In the genomic region with DNA sequence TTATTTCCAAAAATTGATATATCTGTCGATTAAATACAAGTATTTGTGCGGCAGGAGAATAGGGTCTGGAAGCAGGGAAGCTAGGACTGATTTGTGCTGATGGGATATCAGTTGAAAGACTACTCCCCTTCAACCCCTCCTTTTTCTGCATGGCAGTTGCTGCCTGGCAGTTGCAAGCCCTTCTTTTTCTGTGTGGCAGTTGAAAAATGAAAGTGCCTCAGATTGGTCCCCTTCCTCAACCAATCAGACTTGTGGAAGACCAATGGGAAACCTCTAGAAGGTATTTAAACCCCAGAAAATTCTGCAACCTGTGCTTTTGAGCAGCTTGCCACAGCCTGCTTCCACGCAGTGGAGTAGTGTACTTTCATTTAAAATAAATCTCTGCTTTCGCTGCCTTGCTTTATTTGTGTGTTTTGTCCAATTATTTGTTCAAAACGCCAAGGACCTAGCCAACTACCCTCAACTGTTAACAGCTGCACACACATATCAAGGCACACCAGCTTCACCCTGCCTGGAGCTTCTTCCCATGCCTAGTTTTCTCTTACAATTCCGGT, we compare ENCODE assay signal across 1 cellular context.
A peak's percentile ranks its signal among the peaks of the same experiment; 100 is the strongest.
TF ChIP-seq lines count a peak whose summit lies in the region.

No MANE protein-coding gene starts in this region.

TF ChIP-seq in HCT116, 20 proteins besides CTCF, POLR2A, EP300 and RAD21:
- TF ChIP-seq CEBPB (IDR thresholded peaks at IDR 0.05; ENCODE audit: low read depth) = no peak
- no peak for TF ChIP-seq EZH2 (IDR thresholded peaks at IDR 0.05)
- TF ChIP-seq, protein P1, sequence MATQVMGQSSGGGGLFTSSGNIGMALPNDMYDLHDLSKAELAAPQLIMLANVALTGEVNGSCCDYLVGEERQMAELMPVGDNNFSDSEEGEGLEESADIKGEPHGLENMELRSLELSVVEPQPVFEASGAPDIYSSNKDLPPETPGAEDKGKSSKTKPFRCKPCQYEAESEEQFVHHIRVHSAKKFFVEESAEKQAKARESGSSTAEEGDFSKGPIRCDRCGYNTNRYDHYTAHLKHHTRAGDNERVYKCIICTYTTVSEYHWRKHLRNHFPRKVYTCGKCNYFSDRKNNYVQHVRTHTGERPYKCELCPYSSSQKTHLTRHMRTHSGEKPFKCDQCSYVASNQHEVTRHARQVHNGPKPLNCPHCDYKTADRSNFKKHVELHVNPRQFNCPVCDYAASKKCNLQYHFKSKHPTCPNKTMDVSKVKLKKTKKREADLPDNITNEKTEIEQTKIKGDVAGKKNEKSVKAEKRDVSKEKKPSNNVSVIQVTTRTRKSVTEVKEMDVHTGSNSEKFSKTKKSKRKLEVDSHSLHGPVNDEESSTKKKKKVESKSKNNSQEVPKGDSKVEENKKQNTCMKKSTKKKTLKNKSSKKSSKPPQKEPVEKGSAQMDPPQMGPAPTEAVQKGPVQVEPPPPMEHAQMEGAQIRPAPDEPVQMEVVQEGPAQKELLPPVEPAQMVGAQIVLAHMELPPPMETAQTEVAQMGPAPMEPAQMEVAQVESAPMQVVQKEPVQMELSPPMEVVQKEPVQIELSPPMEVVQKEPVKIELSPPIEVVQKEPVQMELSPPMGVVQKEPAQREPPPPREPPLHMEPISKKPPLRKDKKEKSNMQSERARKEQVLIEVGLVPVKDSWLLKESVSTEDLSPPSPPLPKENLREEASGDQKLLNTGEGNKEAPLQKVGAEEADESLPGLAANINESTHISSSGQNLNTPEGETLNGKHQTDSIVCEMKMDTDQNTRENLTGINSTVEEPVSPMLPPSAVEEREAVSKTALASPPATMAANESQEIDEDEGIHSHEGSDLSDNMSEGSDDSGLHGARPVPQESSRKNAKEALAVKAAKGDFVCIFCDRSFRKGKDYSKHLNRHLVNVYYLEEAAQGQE (IDR thresholded peaks at IDR 0.05; ENCODE audit: low read depth) = no peak
- TF ChIP-seq POLR2AphosphoS5 (IDR thresholded peaks at IDR 0.05; ENCODE audit: low read depth, low read length) = peak; percentile 87
